ENCODE assay signal across 22 cellular contexts in genomic region chr13:91804724-91805123, GRCh38.
DNase-seq lines count a peak whose midpoint lies in the region; ATAC-seq, FAIRE-seq and TF ChIP-seq lines count a peak whose summit lies in the region.
"Had no signal": no experiment of that assay in that cellular context is flagged by ENCODE, and none has a peak within 500 bp of the region (broad histone marks: within the 10 kb centered on the region; RNA-seq: fewer than 3 reads in every experiment).

No MANE protein-coding gene starts in this region.

- H3K4me3 ChIP-seq in GM23338 (no peak overlapping the region), endodermal cell (ENCODE audit: low read length) (no peak overlapping the region)
- H3K4me3 ChIP-seq: A549, PC-9, SK-N-MC had no signal

- H3K9me3 ChIP-seq in endodermal cell (ENCODE audit: control insufficient read depth, low read length), result no peaks in the 10 kb centered on the region
- H3K9me3 ChIP-seq: A549 had no signal

- in situ Hi-C loops in KBM-7 (cut with MboI; ENCODE audit: low pct_unique_long_range_greater_than_20kb, low sequenced_read_pairs), result no loop called here

- WGBS in endodermal cell (ENCODE audit: insufficient coverage in 1 of 2, insufficient read length in 1 of 2), 2 experiments, result 80 to 100% methylated on average over 1 of the region's 1 CpG

- H3K4me1 Mint-ChIP-seq in GM23338 (peaks cover 41% of the 10 kb centered on the region), endodermal cell (peaks cover 3% of the 10 kb centered on the region), neural crest cell (no peaks in the 10 kb centered on the region)
- H3K4me1 Mint-ChIP-seq: B cell had no signal

- TF ChIP-seq CTCF in GM23338 (conservative IDR thresholded peaks at IDR 0.05; ENCODE audit: low read depth in 2 of 2) (no peak), endodermal cell (conservative IDR thresholded peaks at IDR 0.05) (no peak), neural crest cell (conservative IDR thresholded peaks at IDR 0.05) (no peak)

- H3K36me3 ChIP-seq in GM23338 (ENCODE audit: insufficient read depth), result no peaks in the 10 kb centered on the region
- H3K36me3 ChIP-seq in endodermal cell (ENCODE audit: control insufficient read depth, insufficient read depth, low read length), result no peaks in the 10 kb centered on the region

- no peak for FAIRE-seq in GM12891 (lab: Jason Lieb, UNC)
- FAIRE-seq: A549 had no signal

- H3K9ac ChIP-seq in endodermal cell (ENCODE audit: extremely low read depth, low read length, poor library complexity, severe bottlenecking), result no peak overlapping the region

- H3K4me2 ChIP-seq in GM23338, result no peak overlapping the region
- H3K4me2 ChIP-seq: A549, PC-9 had no signal

- ATAC-seq in GM23338, result peak; percentile 45
- ATAC-seq in HG03025 (IDR thresholded peaks at IDR 0.05; ENCODE audit: low FRiP score, unreplicated experiment), result no peak
- ATAC-seq: A549 had no signal

- H3F3A ChIP-seq in GM23338 (replicated peaks; ENCODE audit: low read depth), result no peaks in the 10 kb centered on the region

- H3K27ac Mint-ChIP-seq in GM23338, result peak overlapping the region; percentile 76
- no peak overlapping the region for H3K27ac Mint-ChIP-seq in endodermal cell
- peak overlapping the region; percentile 8 for H3K27ac Mint-ChIP-seq in neural crest cell (ENCODE audit: unreplicated experiment)
- H3K27ac Mint-ChIP-seq: B cell, HFFc6 had no signal

- TF ChIP-seq POLR2A in GM12891 (IDR thresholded peaks at IDR 0.05; ENCODE audit: low read depth, low read length), result no peak

- H3K27ac ChIP-seq in GM23338 (ENCODE audit: low read depth) (no peak overlapping the region), endodermal cell (ENCODE audit: low read depth, low read length) (no peak overlapping the region)
- H3K27ac ChIP-seq: A549, PC-9, SK-N-MC had no signal

- H3K36me3 Mint-ChIP-seq in GM23338 (ENCODE audit: low read depth), result no peaks in the 10 kb centered on the region
- no peaks in the 10 kb centered on the region for H3K36me3 Mint-ChIP-seq in endodermal cell (ENCODE audit: low read depth)
- no peaks in the 10 kb centered on the region for H3K36me3 Mint-ChIP-seq in neural crest cell (ENCODE audit: low read depth)

- H3K4me3 Mint-ChIP-seq in GM23338 (no peak overlapping the region), endodermal cell (no peak overlapping the region), neural crest cell (no peak overlapping the region)
- H3K4me3 Mint-ChIP-seq: B cell, HFFc6 had no signal

- no peaks in the 10 kb centered on the region for H4K20me1 ChIP-seq in GM23338 (replicated peaks; ENCODE audit: insufficient read depth)

- H2AFZ ChIP-seq in GM23338, result peak overlapping the region; percentile 50; the same call in 1 of the 2 replicates
- H2AFZ ChIP-seq: PC-9 had no signal

- H3K9me3 Mint-ChIP-seq in GM23338 (no peaks in the 10 kb centered on the region), endodermal cell (no peaks in the 10 kb centered on the region), neural crest cell (no peaks in the 10 kb centered on the region)

- peak; percentile 12 for DNase-seq in GM23338 (ENCODE audit: low spot score)
- peak; percentile 99 for DNase-seq in SK-N-DZ (ENCODE audit: low spot score)
- peak; percentile 42 for DNase-seq in endodermal cell
- no peak for DNase-seq in neural crest cell (ENCODE audit: low read depth, low spot score)
- DNase-seq in GM12891 (ENCODE audit: insufficient read length, low spot score), result no peak
- DNase-seq in KBM-7, result no peak
- DNase-seq in activated CD4-positive, alpha-beta T cell treated with anti-CD3 and anti-CD28 coated beads for 4 hours, result no peak
- DNase-seq: DMS53, GDM1, H7, HFFc6, MV-4-11, NCI-H1105 treated with DMSO at 0.1 percent for 48 hours, NCI-H2081, NCI-H69, PC-9, RPMI8226, SHP77 had no signal

- no peaks in the 10 kb centered on the region for H3K9me2 ChIP-seq in GM23338 (ENCODE audit: insufficient read depth)

- H3K4me1 ChIP-seq in GM23338 (ENCODE audit: insufficient read depth) (peaks cover 25% of the 10 kb centered on the region), endodermal cell (ENCODE audit: control insufficient read depth, insufficient read depth, low read length) (no peaks in the 10 kb centered on the region)
- H3K4me1 ChIP-seq: A549 had no signal

- H3K27me3 ChIP-seq in GM23338 (ENCODE audit: insufficient read depth), result no peaks in the 10 kb centered on the region
- H3K27me3 ChIP-seq in endodermal cell (ENCODE audit: control insufficient read depth, insufficient read depth, low read length, poor library complexity, severe bottlenecking), result no peaks in the 10 kb centered on the region

- H3K79me2 ChIP-seq in GM23338 (replicated peaks; ENCODE audit: insufficient read depth), result no peaks in the 10 kb centered on the region

- H3K27me3 Mint-ChIP-seq in GM23338 (ENCODE audit: insufficient read depth, low read depth, poor library complexity) (peaks cover 2% of the 10 kb centered on the region), endodermal cell (ENCODE audit: insufficient read depth) (no peaks in the 10 kb centered on the region), neural crest cell (ENCODE audit: low read depth) (no peaks in the 10 kb centered on the region)
- H3K27me3 Mint-ChIP-seq: B cell had no signal

TF ChIP-seq in GM23338, 12 proteins besides CTCF, POLR2A, EP300 and RAD21 (continues in another document):
- TF ChIP-seq, protein P1, sequence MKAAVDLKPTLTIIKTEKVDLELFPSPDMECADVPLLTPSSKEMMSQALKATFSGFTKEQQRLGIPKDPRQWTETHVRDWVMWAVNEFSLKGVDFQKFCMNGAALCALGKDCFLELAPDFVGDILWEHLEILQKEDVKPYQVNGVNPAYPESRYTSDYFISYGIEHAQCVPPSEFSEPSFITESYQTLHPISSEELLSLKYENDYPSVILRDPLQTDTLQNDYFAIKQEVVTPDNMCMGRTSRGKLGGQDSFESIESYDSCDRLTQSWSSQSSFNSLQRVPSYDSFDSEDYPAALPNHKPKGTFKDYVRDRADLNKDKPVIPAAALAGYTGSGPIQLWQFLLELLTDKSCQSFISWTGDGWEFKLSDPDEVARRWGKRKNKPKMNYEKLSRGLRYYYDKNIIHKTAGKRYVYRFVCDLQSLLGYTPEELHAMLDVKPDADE (IDR thresholded peaks at IDR 0.05), result no peak
- TF ChIP-seq ZNF114 (CRISPR knock-in tag; IDR thresholded peaks at IDR 0.05) (no peak), NANOG (IDR thresholded peaks at IDR 0.05; ENCODE audit: borderline replicate concordance) (no peak), CREB1 (CRISPR knock-in tag; IDR thresholded peaks at IDR 0.05; ENCODE audit: low read depth) (no peak), JUNB (IDR thresholded peaks at IDR 0.05; ENCODE audit: unreplicated experiment) (no peak), POLR2AphosphoS5 (IDR thresholded peaks at IDR 0.05; ENCODE audit: low read depth) (no peak), EZH2 (IDR thresholded peaks at IDR 0.05; ENCODE audit: low read depth, unreplicated experiment) (no peak), STAT1 (IDR thresholded peaks at IDR 0.05; ENCODE audit: unreplicated experiment) (no peak)

TF ChIP-seq in GM12891, 5 proteins besides CTCF, POLR2A, EP300 and RAD21:
- TF ChIP-seq POLR2AphosphoS5 (IDR thresholded peaks at IDR 0.05; ENCODE audit: low read depth, low read length) (no peak), SPI1 (IDR thresholded peaks at IDR 0.05; ENCODE audit: low read depth, low read length) (no peak)
TF ChIP-seq in GM12891: peak in this region for 0.

Comparison
In these comparisons a context has a peak if more than half of its experiments do, and no peak if none do; other contexts are left out.
1. DNase-seq: peak in GM23338 (single experiment), SK-N-DZ (single experiment) and endodermal cell (single experiment); none in neural crest cell (single experiment), GM12891 (single experiment), KBM-7 (single experiment) and activated CD4-positive, alpha-beta T cell treated with anti-CD3 and anti-CD28 coated beads for 4 hours (0 of 2).